Comparison of ENCODE assay signal across 16 cellular contexts in genomic region chr6:109424946-109425345, GRCh38. TPM values are rescaled to one million over a fixed set of nuclear protein-coding genes. Genes with fewer than 3 reads are reported as not detected.
A peak's percentile ranks its signal among the peaks of the same experiment; 100 is the strongest.
DNase-seq lines count a peak whose midpoint lies in the region; ATAC-seq, FAIRE-seq and TF ChIP-seq lines count a peak whose summit lies in the region.
"Had no signal": no experiment of that assay in that cellular context is flagged by ENCODE, and none has a peak within 500 bp of the region (broad histone marks: within the 10 kb centered on the region; RNA-seq: fewer than 3 reads in every experiment).

No MANE protein-coding gene starts in this region.

- H3K36me3 ChIP-seq in mammary epithelial cell (ENCODE audit: insufficient read depth, low read length) (no peaks in the 10 kb centered on the region), Panc1 (ENCODE audit: control insufficient read depth, insufficient read depth, low read length) (no peaks in the 10 kb centered on the region), kidney (ENCODE audit: control insufficient read depth in 1 of 2, insufficient read depth in 2 of 2, low read length in 2 of 2) (no peaks in the 10 kb centered on the region)

- H3K4me3 Mint-ChIP-seq in MCF 10A (ENCODE audit: unreplicated experiment) = no peak overlapping the region
- H3K4me3 Mint-ChIP-seq: CD14-positive monocyte had no signal

- no peak overlapping the region for H3K27ac Mint-ChIP-seq in MCF 10A (ENCODE audit: low read depth, unreplicated experiment)
- H3K27ac Mint-ChIP-seq: CD14-positive monocyte had no signal

- in situ Hi-C loops in mammary epithelial cell (cut with MboI; ENCODE audit: low sequenced_read_pairs in 2 of 2) (no loop called here), Panc1 (cut with HindIII; ENCODE audit: low pct_unique_long_range_greater_than_20kb, low sequenced_read_pairs) (no loop called here)

- dilution Hi-C loops in mammary epithelial cell (cut with HindIII; ENCODE audit: low sequenced_read_pairs) = no loop called here

- no peaks in the 10 kb centered on the region for H3K9me3 ChIP-seq in mammary epithelial cell (replicated peaks; ENCODE audit: insufficient read depth, low read length)
- H3K9me3 ChIP-seq in Panc1 (ENCODE audit: control insufficient read depth, insufficient read depth, low read depth, low read length) = no peaks in the 10 kb centered on the region
- no peaks in the 10 kb centered on the region for H3K9me3 ChIP-seq in kidney (ENCODE audit: control insufficient read depth in 1 of 2, low read length in 2 of 2)

- no peaks in the 10 kb centered on the region for H3K27me3 ChIP-seq in mammary epithelial cell (ENCODE audit: insufficient read depth, low read length)
- no peaks in the 10 kb centered on the region for H3K27me3 ChIP-seq in Panc1 (ENCODE audit: control insufficient read depth, insufficient read depth, low read length)

- H2AFZ ChIP-seq in mammary epithelial cell (ENCODE audit: low read depth, low read length) = peak overlapping the region; percentile 7

- H3K4me1 ChIP-seq in mammary epithelial cell (ENCODE audit: insufficient read depth, low read length) = peaks cover 9% of the 10 kb centered on the region
- peaks cover 23% of the 10 kb centered on the region for H3K4me1 ChIP-seq in Panc1 (ENCODE audit: control insufficient read depth, insufficient read depth, low read length)
- peaks cover 4 to 5% of the 10 kb centered on the region in 2 donors for H3K4me1 ChIP-seq in kidney (ENCODE audit: control insufficient read depth in 1 of 2, insufficient read depth in 1 of 2, low read depth in 1 of 2, low read length in 2 of 2)

- no peak overlapping the region for H3K27ac ChIP-seq in mammary epithelial cell (ENCODE audit: insufficient read depth, low read depth, low read length)
- H3K27ac ChIP-seq in Panc1 (ENCODE audit: low read length) = peak overlapping the region; percentile 24
- peak overlapping the region; percentile 25 for H3K27ac ChIP-seq in epithelial cell of prostate
- no peak overlapping the region for H3K27ac ChIP-seq in kidney (ENCODE audit: low read depth in 2 of 2, low read length in 2 of 2)
- H3K27ac ChIP-seq: 22Rv1 had no signal

- BruUV-seq in mammary epithelial cell (replicated peaks; lab: Mats Ljungman, UMichigan) = no TSS peak
- no TSS peak for BruUV-seq in MCF 10A (replicated peaks; lab: Mats Ljungman, UMichigan)
- no TSS peak for BruUV-seq in Panc1 (replicated peaks; lab: Mats Ljungman, UMichigan)

- no peaks in the 10 kb centered on the region for H3K9me3 Mint-ChIP-seq in MCF 10A (ENCODE audit: unreplicated experiment)

- H3K9ac ChIP-seq in mammary epithelial cell (ENCODE audit: insufficient read depth, low read length) (no peak overlapping the region), kidney (ENCODE audit: low read length in 2 of 2) (no peak overlapping the region)

- no peaks in the 10 kb centered on the region for H3K27me3 Mint-ChIP-seq in MCF 10A (ENCODE audit: insufficient read depth, unreplicated experiment)

- 96% methylated on average over 2 of the region's 2 CpGs for WGBS in mammary epithelial cell (ENCODE audit: low coverage, missing lambda C conversion rate)

- CTCF ChIA-PET in mammary epithelial cell (lab: Charles Lee; ENCODE audit: low non-redundant PET) (no interaction called here), MCF 10A (lab: Yijun Ruan, JAX) (interaction anchor here (0.8 to 1.0 kb wide), 3 partner anchors 10 to 641 kb away, joined by 3 read pairs; no protein-coding TSS in a partner anchor), Panc1 (lab: Charles Lee) (no interaction called here)

- peak; percentile 51 for ATAC-seq in Panc1
- ATAC-seq in HG03108 (IDR thresholded peaks at IDR 0.05; ENCODE audit: unreplicated experiment) = no peak

- H3K36me3 Mint-ChIP-seq in MCF 10A (ENCODE audit: insufficient read depth, unreplicated experiment) = no peaks in the 10 kb centered on the region
- H3K36me3 Mint-ChIP-seq: CD14-positive monocyte had no signal

- H3K4me1 Mint-ChIP-seq in MCF 10A (ENCODE audit: insufficient read depth, unreplicated experiment) = peaks cover 12% of the 10 kb centered on the region
- H3K4me1 Mint-ChIP-seq: CD14-positive monocyte had no signal

- no peaks in the 10 kb centered on the region for H4K20me1 ChIP-seq in mammary epithelial cell (ENCODE audit: insufficient read depth, low read length)

- TF ChIP-seq CTCF in mammary epithelial cell (conservative IDR thresholded peaks at IDR 0.05 in 1 of 2, IDR thresholded peaks at IDR 0.05 in 1 of 2; ENCODE audit: extremely low read depth in 1 of 2, insufficient read depth in 1 of 2, low read depth in 1 of 2, low read length in 2 of 2) (no peak), MCF 10A (IDR thresholded peaks at IDR 0.05; ENCODE audit: unreplicated experiment) (no peak), Panc1 (IDR thresholded peaks at IDR 0.05) (no peak), kidney (IDR thresholded peaks at IDR 0.05; ENCODE audit: borderline replicate concordance, extremely low read depth, insufficient read depth) (no peak)

- H3K4me3 ChIP-seq in mammary epithelial cell (replicated peaks in 1 of 3; ENCODE audit: insufficient read depth in 1 of 3, low read depth in 2 of 3, low read length in 3 of 3) = no peak overlapping the region
- H3K4me3 ChIP-seq in Panc1 (ENCODE audit: low read depth in 2 of 2, low read length in 2 of 2) = no peak overlapping the region
- H3K4me3 ChIP-seq in kidney (ENCODE audit: low read length in 2 of 2) = no peak overlapping the region

- no peak overlapping the region for H3K4me2 ChIP-seq in mammary epithelial cell (ENCODE audit: insufficient read depth, low read depth, low read length)

- POLR2A ChIA-PET in MCF 10A (lab: Yijun Ruan, JAX) (no interaction called here), Panc1 (lab: Charles Lee) (no interaction called here)

- no peaks in the 10 kb centered on the region for H3K79me2 ChIP-seq in mammary epithelial cell (ENCODE audit: insufficient read depth, low read length)

- intact Hi-C loops in mammary epithelial cell (cut with micrococcal nuclease) (no loop called here), MCF 10A (cut with micrococcal nuclease) (no loop called here), Panc1 (cut with micrococcal nuclease; ENCODE audit: unreplicated experiment) (no loop called here), kidney (cut with DNase I) (no loop called here)

- DNase-seq in mammary epithelial cell (no peak), MCF 10A (ENCODE audit: unreplicated experiment) (no peak), Panc1 (ENCODE audit: low read depth, low spot score) (no peak), epithelial cell of prostate (ENCODE audit: low read depth, low spot score) (no peak), NCI-H146 (lab: John Stamatoyannopoulos, UW) (no peak), KG1 (lab: John Stamatoyannopoulos, UW) (no peak), kidney (no peak)
- DNase-seq: COR-L47, H7, NCI-H1105 treated with DMSO at 0.1 percent for 48 hours, NCI-H2029, NCI-H2171 treated with DMSO at 0.1 percent for 48 hours, NCI-H510A treated with DMSO at 0.1 percent for 48 hours had no signal

- no peak for FAIRE-seq in kidney (lab: Jason Lieb, UNC)

RNA-seq across cellular contexts. Expression of gene PPIL6, which starts 15.5 kb away (rescaled TPM):
- total RNA-seq in mammary epithelial cell = 1 to 10 TPM in 1 of 2 donors, under 1 TPM in 1; 0.61 to 4.2 TPM
- 0.45 TPM for polyA plus RNA-seq in mammary epithelial cell
- polyA minus RNA-seq in mammary epithelial cell = not detected
- 3.9 and 6.5 TPM in 2 replicates for total RNA-seq in MCF 10A (2022)
- total RNA-seq in Panc1 (2021; ENCODE audit: unreplicated experiment) = 2.2 TPM
- 2.0 TPM for polyA plus RNA-seq in Panc1 (2012; ENCODE audit: insufficient read length)
- total RNA-seq in kidney = 8.4 TPM
- 6.0 TPM for polyA plus RNA-seq in kidney (ENCODE audit: insufficient read depth, low read depth, low replicate concordance)

RNA-seq across cellular contexts. Expression of gene SMPD2, which starts 15.6 kb away (rescaled TPM):
- total RNA-seq in mammary epithelial cell = 10 to 100 TPM; 11.3 to 11.7 TPM
- polyA plus RNA-seq in mammary epithelial cell = 19.5 TPM
- polyA minus RNA-seq in mammary epithelial cell = 52.3 TPM
- total RNA-seq in MCF 10A (2022) = 17.7 and 19.9 TPM in 2 replicates
- total RNA-seq in Panc1 (2021; ENCODE audit: unreplicated experiment) = 50.0 TPM
- polyA plus RNA-seq in Panc1 (2012; ENCODE audit: insufficient read length) = 51.0 TPM
- total RNA-seq in kidney = 17.4 TPM
- 14.7 TPM for polyA plus RNA-seq in kidney (ENCODE audit: insufficient read depth, low read depth, low replicate concordance)

RNA-seq across cellular contexts. Expression of gene MICAL1, which starts 30.6 kb away (rescaled TPM):
- total RNA-seq in mammary epithelial cell (10 to 100 TPM; 36.3 to 44.0 TPM), MCF 10A (2022) (23.2 and 35.3 TPM in 2 replicates), Panc1 (2021; ENCODE audit: unreplicated experiment) (64.5 TPM), kidney (38.7 TPM)
- polyA plus RNA-seq in mammary epithelial cell (18.3 TPM), kidney (ENCODE audit: insufficient read depth, low read depth, low replicate concordance) (13.7 TPM)
- polyA minus RNA-seq in mammary epithelial cell = 27.0 TPM
- 66.5 TPM for polyA plus RNA-seq in Panc1 (2012; ENCODE audit: insufficient read length)

RNA-seq across cellular contexts. Expression of gene CD164, which starts 42.7 kb away (rescaled TPM):
- 100 to 1,000 TPM; 113 to 145 TPM for total RNA-seq in mammary epithelial cell
- 94.8 TPM for polyA plus RNA-seq in mammary epithelial cell
- polyA minus RNA-seq in mammary epithelial cell = 149 TPM
- 156 and 172 TPM in 2 replicates for total RNA-seq in MCF 10A (2022)
- total RNA-seq in Panc1 (2021; ENCODE audit: unreplicated experiment) = 337 TPM
- 405 TPM for polyA plus RNA-seq in Panc1 (2012; ENCODE audit: insufficient read length)
- total RNA-seq in kidney = 267 TPM
- 205 TPM for polyA plus RNA-seq in kidney (ENCODE audit: insufficient read depth, low read depth, low replicate concordance)

RNA-seq across cellular contexts. Expression of gene ZBTB24, which starts 58.1 kb away (rescaled TPM):
- total RNA-seq in mammary epithelial cell (10 to 100 TPM in 1 of 2 donors, 1 to 10 TPM in 1; 7.9 to 10.0 TPM), MCF 10A (2022) (9.6 and 10.4 TPM in 2 replicates), Panc1 (2021; ENCODE audit: unreplicated experiment) (21.5 TPM), kidney (12.0 TPM)
- polyA plus RNA-seq in mammary epithelial cell (3.4 TPM), kidney (ENCODE audit: insufficient read depth, low read depth, low replicate concordance) (3.1 TPM)
- 5.7 TPM for polyA minus RNA-seq in mammary epithelial cell
- 7.8 TPM for polyA plus RNA-seq in Panc1 (2012; ENCODE audit: insufficient read length)

Comparison
In these comparisons a context has a peak if more than half of its experiments do, and no peak if none do; other contexts are left out.
1. H3K27ac ChIP-seq: peak in Panc1 (single experiment) and epithelial cell of prostate (single experiment); none in mammary epithelial cell (single experiment) and kidney (0 of 2).